In the genomic region with DNA sequence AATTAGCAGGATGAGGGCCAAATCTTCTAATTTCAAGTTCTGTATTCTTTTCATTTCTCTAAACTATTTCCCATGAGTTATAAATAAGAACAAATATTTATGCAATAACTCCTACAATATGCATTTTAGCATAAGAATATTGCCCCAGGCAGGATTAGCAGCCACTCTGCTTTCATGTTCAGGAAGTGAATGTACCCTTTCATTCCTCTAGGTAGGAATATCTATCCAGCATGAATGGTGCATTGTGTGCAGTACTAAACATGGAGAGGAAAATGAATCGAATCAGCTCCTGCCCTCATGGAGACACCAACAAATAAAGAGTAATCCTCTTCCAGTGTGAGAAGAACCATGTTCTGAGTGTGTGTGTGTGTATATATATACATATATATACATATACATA, we compare ENCODE assay signal across 27 cellular contexts.
DNase-seq lines count a peak whose midpoint lies in the region; ATAC-seq, FAIRE-seq and TF ChIP-seq lines count a peak whose summit lies in the region.
"Had no signal": no experiment of that assay in that cellular context is flagged by ENCODE, and none has a peak within 500 bp of the region (broad histone marks: within the 10 kb centered on the region; RNA-seq: fewer than 3 reads in every experiment).

No MANE protein-coding gene starts in this region.

- no peak overlapping the region for H3K4me3 ChIP-seq in SK-N-MC
- H3K4me3 ChIP-seq: GM23338, PC-9 had no signal

- DNase-seq in COLO829 (ENCODE audit: low spot score): peak; percentile 72
- DNase-seq in NCI-H226: peak; percentile 29
- DNase-seq in SK-N-MC (ENCODE audit: low read depth, low spot score): peak; percentile 92
- peak; percentile 87 for DNase-seq in foreskin melanocyte
- DNase-seq in D721Med (ENCODE audit: insufficient read length, low spot score): no peak
- no peak for DNase-seq in DMS 273 (lab: John Stamatoyannopoulos, UW; ENCODE audit: unreplicated experiment)
- DNase-seq: 8988T; ACHN; BE2C; Calu3; CD8-positive, alpha-beta memory T cell; H9; HFFc6; KG1; NCI-H1048; NCI-H1417; NCI-H1694 treated with DMSO at 0.1 percent for 48 hours; NCI-H2081; NCI-H2171; NCI-H524; NCI-H774; RPMI8226; SHP77 had no signal

- no peak for ATAC-seq in HG03432 (IDR thresholded peaks at IDR 0.05; ENCODE audit: unreplicated experiment)
- ATAC-seq: GM23338 had no signal

- H3K27ac ChIP-seq in SK-N-MC: peak overlapping the region; percentile 68
- H3K27ac ChIP-seq: PC-9 had no signal

- no peaks in the 10 kb centered on the region for H3K9me3 ChIP-seq in SK-N-MC (ENCODE audit: low read depth, low read length)
- H3K9me3 ChIP-seq: BE2C had no signal

- no peak for FAIRE-seq in D721Med (lab: Jason Lieb, UNC)
- FAIRE-seq: G401.6 had no signal

- H3K9ac ChIP-seq in SK-N-MC (ENCODE audit: insufficient read length): no peak overlapping the region

- no peak for TF ChIP-seq CTCF in D721Med (IDR thresholded peaks at IDR 0.05; ENCODE audit: insufficient read depth, missing control alignments)

- H3K36me3 ChIP-seq in SK-N-MC (ENCODE audit: insufficient read depth, low read length): peaks cover 13% of the 10 kb centered on the region; the same call in 1 of the 2 replicates
- H3K36me3 ChIP-seq: BE2C had no signal

Comparison
In these comparisons a context has a peak if more than half of its experiments do, and no peak if none do; other contexts are left out.
1. DNase-seq: peak in COLO829 (single experiment), NCI-H226 (single experiment), SK-N-MC (single experiment) and foreskin melanocyte (single experiment); none in D721Med (single experiment) and DMS 273 (single experiment).